ENCODE assay signal across 1 cellular context in genomic region chr4:151408630-151409469, GRCh38.
TF ChIP-seq lines count a peak whose summit lies in the region.

Gene FHIP1A (plus strand): TSS chr4:151409176. CDS start chr4:151566260, 157,084 bp downstream.

TF ChIP-seq in WTC11, 78 proteins besides CTCF, POLR2A, EP300 and RAD21 (continued from another document):
- peak; percentile 56; the same call in 1 of the 2 replicates for TF ChIP-seq FOXK1 (CRISPR knock-in tag; IDR thresholded peaks at IDR 0.05)
- TF ChIP-seq SP1 (CRISPR knock-in tag; conservative IDR thresholded peaks at IDR 0.05) = peak; percentile 58; the same call in 1 of the 2 replicates
- TF ChIP-seq ZNF232 (CRISPR knock-in tag; IDR thresholded peaks at IDR 0.05) = 0 out of 2 replicates have a peak, but pooled peaks have one; percentile 7
- 0 out of 2 replicates have a peak, but pooled peaks have one; percentile 19 for TF ChIP-seq ARID4B (CRISPR knock-in tag; IDR thresholded peaks at IDR 0.05; ENCODE audit: borderline replicate concordance)
- TF ChIP-seq ELF4 (CRISPR knock-in tag; IDR thresholded peaks at IDR 0.05; ENCODE audit: low read depth) = no peak
- TF ChIP-seq, protein P1, sequence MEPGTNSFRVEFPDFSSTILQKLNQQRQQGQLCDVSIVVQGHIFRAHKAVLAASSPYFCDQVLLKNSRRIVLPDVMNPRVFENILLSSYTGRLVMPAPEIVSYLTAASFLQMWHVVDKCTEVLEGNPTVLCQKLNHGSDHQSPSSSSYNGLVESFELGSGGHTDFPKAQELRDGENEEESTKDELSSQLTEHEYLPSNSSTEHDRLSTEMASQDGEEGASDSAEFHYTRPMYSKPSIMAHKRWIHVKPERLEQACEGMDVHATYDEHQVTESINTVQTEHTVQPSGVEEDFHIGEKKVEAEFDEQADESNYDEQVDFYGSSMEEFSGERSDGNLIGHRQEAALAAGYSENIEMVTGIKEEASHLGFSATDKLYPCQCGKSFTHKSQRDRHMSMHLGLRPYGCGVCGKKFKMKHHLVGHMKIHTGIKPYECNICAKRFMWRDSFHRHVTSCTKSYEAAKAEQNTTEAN (CRISPR knock-in tag; IDR thresholded peaks at IDR 0.05) = 0 out of 2 replicates have a peak, but pooled peaks have one; percentile 47
- TF ChIP-seq IRF2 (CRISPR knock-in tag; IDR thresholded peaks at IDR 0.05; ENCODE audit: borderline replicate concordance, low read depth) = no peak
- peak; percentile 31; the same call in 1 of the 2 replicates for TF ChIP-seq CBFB (CRISPR knock-in tag; IDR thresholded peaks at IDR 0.05; ENCODE audit: low read depth)
- no peak for TF ChIP-seq SOX15 (CRISPR knock-in tag; IDR thresholded peaks at IDR 0.05)
- peak; percentile 63; the same call in 1 of the 2 replicates for TF ChIP-seq ZNF671 (CRISPR knock-in tag; IDR thresholded peaks at IDR 0.05)
- TF ChIP-seq MAX (CRISPR knock-in tag; IDR thresholded peaks at IDR 0.05) = 0 out of 2 replicates have a peak, but pooled peaks have one; percentile 41
- 0 out of 2 replicates have a peak, but pooled peaks have one; percentile 4 for TF ChIP-seq ZNF423 (CRISPR knock-in tag; IDR thresholded peaks at IDR 0.05)
TF ChIP-seq in WTC11: peak in this region for 15.
